8 cellular contexts compared by ENCODE assay signal in the genomic region with DNA sequence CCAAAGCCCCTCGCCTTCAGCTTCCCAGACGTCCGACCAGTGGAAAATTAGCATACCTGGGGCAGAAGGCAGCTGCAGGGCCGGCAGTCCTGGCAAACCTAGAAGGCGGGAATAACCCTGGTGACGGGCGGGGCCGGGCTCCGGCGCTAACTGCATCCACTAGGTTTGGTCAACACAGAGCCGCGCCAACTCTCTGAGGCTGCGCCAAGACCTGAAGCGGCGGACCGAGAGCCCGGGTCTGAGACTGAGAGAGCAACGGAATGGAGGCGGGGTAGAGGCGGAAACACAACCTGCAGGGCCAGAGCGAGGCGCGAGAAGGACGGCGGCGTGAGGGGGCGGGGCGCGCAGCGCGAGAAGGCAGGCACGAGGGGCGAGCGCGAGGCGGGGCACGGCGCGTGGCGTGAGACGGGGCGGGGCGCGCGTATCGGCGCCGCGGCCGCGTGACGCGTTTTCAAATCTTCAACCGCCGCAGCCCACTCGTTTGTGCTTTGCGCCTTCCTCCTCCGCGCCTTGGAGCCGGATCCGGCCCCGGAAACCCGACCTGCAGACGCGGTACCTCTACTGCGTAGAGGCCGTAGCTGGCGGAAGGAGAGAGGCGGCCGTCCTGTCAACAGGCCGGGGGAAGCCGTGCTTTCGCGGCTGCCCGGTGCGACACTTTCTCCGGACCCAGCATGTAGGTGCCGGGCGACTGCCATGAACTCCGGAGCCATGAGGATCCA. TPM values are rescaled to one million over a fixed set of nuclear protein-coding genes. Genes with fewer than 3 reads are reported as not detected.
DNase-seq lines count a peak whose midpoint lies in the region; ATAC-seq and TF ChIP-seq lines count a peak whose summit lies in the region.

A gene with protein sequence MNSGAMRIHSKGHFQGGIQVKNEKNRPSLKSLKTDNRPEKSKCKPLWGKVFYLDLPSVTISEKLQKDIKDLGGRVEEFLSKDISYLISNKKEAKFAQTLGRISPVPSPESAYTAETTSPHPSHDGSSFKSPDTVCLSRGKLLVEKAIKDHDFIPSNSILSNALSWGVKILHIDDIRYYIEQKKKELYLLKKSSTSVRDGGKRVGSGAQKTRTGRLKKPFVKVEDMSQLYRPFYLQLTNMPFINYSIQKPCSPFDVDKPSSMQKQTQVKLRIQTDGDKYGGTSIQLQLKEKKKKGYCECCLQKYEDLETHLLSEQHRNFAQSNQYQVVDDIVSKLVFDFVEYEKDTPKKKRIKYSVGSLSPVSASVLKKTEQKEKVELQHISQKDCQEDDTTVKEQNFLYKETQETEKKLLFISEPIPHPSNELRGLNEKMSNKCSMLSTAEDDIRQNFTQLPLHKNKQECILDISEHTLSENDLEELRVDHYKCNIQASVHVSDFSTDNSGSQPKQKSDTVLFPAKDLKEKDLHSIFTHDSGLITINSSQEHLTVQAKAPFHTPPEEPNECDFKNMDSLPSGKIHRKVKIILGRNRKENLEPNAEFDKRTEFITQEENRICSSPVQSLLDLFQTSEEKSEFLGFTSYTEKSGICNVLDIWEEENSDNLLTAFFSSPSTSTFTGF (plus strand): TSS at position 454 of the 719 bp plus-strand sequence. CDS start 240 bp downstream, at position 694.
A gene with protein sequence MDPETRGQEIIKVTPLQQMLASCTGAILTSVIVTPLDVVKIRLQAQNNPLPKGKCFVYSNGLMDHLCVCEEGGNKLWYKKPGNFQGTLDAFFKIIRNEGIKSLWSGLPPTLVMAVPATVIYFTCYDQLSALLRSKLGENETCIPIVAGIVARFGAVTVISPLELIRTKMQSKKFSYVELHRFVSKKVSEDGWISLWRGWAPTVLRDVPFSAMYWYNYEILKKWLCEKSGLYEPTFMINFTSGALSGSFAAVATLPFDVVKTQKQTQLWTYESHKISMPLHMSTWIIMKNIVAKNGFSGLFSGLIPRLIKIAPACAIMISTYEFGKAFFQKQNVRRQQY (minus strand): TSS at position 321 of the 719 bp plus-strand sequence. CDS start 17,633 bp downstream, outside the sequence.

- DNase-seq in C1 segment of cervical spinal cord (lab: John Stamatoyannopoulos, UW) (peak; percentile 20 to 93 (median 86)), NCI-H526 treated with DMSO at 0.1 percent for 48 hours (lab: John Stamatoyannopoulos, UW) (peak; percentile 99), coronary artery (ENCODE audit: low spot score) (peak; percentile 95), left colon (peak; percentile 96 to 98)
- peak; percentile 99 for DNase-seq in activated CD4-positive, alpha-beta T cell treated with anti-CD3 and anti-CD28 coated beads, Interleukin-2, amount 10 ng/mL, durations not matched to agents 24 days and 14 days
- peak; percentile 91 to 95 for DNase-seq in stimulated activated CD4-positive, alpha-beta T cell treated with anti-CD3 and anti-CD28 coated beads, Interleukin-1b, Interleukin-23, amount 100 ng/mL, for 4 hours (ENCODE audit: low read depth in 2 of 2)

- ATAC-seq in GM19351 (IDR thresholded peaks at IDR 0.05; ENCODE audit: unreplicated experiment) (peak; percentile 81), HG03520 (IDR thresholded peaks at IDR 0.05; ENCODE audit: unreplicated experiment) (peak; percentile 89), left colon (peak; percentile 93)

- peak within 1 kb of the TSS; percentile 88 for H3K4me3 Mint-ChIP-seq in activated CD4-positive, alpha-beta T cell treated with anti-CD3 and anti-CD28 coated beads, Interleukin-2, amount 10 ng/mL, durations not matched to agents 24 days and 14 days

- H3K36me3 Mint-ChIP-seq in activated CD4-positive, alpha-beta T cell treated with anti-CD3 and anti-CD28 coated beads, Interleukin-2, amount 10 ng/mL, durations not matched to agents 24 days and 14 days (ENCODE audit: low read depth) = peaks cover 44% of the 10 kb centered on the region

- H3K4me1 Mint-ChIP-seq in activated CD4-positive, alpha-beta T cell treated with anti-CD3 and anti-CD28 coated beads, Interleukin-2, amount 10 ng/mL, durations not matched to agents 24 days and 14 days = peaks cover 49% of the 10 kb centered on the region

- TF ChIP-seq CTCF in coronary artery (IDR thresholded peaks at IDR 0.05) = no peak

- peak within 1 kb of the TSS; percentile 86 to 92 for H3K27ac ChIP-seq in coronary artery

- H3K4me3 ChIP-seq in coronary artery = peak within 1 kb of the TSS; percentile 97

- no peaks in the 10 kb centered on the region for H3K27me3 Mint-ChIP-seq in activated CD4-positive, alpha-beta T cell treated with anti-CD3 and anti-CD28 coated beads, Interleukin-2, amount 10 ng/mL, durations not matched to agents 24 days and 14 days

- peak within 1 kb of the TSS; percentile 98 for H3K27ac Mint-ChIP-seq in activated CD4-positive, alpha-beta T cell treated with anti-CD3 and anti-CD28 coated beads, Interleukin-2, amount 10 ng/mL, durations not matched to agents 24 days and 14 days

- intact Hi-C loops in activated CD4-positive, alpha-beta T cell treated with anti-CD3 and anti-CD28 coated beads, Interleukin-2, amount 10 ng/mL, durations not matched to agents 24 days and 14 days (cut with micrococcal nuclease) = loop anchor here (1.0 to 5.0 kb wide), 7 partner anchors 11 to 724 kb away; a partner anchor contains a TSS
- intact Hi-C loops in left colon (cut with DNase I, micrococcal nuclease) = no loop called here

- H3K9me3 Mint-ChIP-seq in activated CD4-positive, alpha-beta T cell treated with anti-CD3 and anti-CD28 coated beads, Interleukin-2, amount 10 ng/mL, durations not matched to agents 24 days and 14 days = peaks cover under 1% of the 10 kb centered on the region

RNA-seq across cellular contexts. Expression of the first gene that starts in this region (rescaled TPM):
- total RNA-seq in activated CD4-positive, alpha-beta T cell treated with anti-CD3 and anti-CD28 coated beads, Interleukin-2, amount 10 ng/mL, durations not matched to agents 24 days and 14 days = 65.7 and 74.8 TPM in 2 replicates
- total RNA-seq in left colon = 10 to 100 TPM; 11.0 to 15.0 TPM

RNA-seq across cellular contexts. Expression of the second gene that starts in this region (rescaled TPM):
- 43.3 and 51.0 TPM in 2 replicates for total RNA-seq in activated CD4-positive, alpha-beta T cell treated with anti-CD3 and anti-CD28 coated beads, Interleukin-2, amount 10 ng/mL, durations not matched to agents 24 days and 14 days
- total RNA-seq in left colon = 10 to 100 TPM; 33.8 to 34.2 TPM

Comparison
In these comparisons a context has a peak if more than half of its experiments do, and no peak if none do; other contexts are left out.
1. Peak in every context shown above with its lines: DNase-seq, ATAC-seq, H3K4me3 ChIP-seq and H3K27ac ChIP-seq.